In the genomic region with DNA sequence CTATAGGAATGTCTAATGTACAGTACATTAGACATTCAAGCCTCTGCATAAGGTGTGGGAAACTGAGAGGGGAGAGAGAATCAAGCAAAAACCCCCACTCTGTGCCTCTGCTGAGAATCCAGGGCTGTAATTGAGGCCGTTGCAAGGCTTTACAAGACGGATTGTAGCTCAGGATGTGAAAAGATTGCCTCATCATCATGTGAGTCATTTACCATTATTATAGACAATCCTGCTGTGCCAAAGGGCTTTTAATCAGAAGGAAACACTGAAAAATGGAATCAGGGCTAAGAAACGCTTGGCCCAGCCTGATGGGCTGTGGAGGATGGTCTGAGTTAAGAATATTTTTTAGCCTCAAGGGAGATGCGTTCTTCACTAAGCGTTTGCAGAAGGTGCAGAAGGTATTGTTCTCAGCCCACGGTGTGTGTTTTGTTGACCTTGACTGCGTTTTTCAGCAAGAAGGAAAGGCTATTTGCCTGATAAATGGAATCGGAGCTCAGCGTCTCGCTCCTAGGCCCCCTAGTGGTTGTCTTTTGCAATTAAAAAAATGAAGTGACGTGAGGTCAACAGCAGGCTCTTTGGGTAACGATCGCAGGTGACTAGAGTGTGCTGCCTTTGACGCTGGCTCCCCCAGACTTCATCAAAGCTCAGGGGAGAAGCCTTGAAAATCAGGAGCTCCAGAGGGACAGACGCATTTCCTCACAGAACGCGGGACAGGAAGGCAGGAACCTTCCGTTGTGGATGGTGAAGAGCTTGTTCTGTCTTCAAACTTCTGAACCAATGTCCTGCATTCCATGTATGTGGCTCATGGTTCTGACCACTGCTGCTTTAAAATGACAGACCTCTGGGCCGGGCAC, we compare ENCODE assay signal across 1 cellular context.
TF ChIP-seq lines count a peak whose summit lies in the region.

No MANE protein-coding gene starts in this region.

TF ChIP-seq in K562, 482 proteins besides CTCF, POLR2A, EP300 and RAD21 (continued from another document and continues in another):
- TF ChIP-seq, protein P1, sequence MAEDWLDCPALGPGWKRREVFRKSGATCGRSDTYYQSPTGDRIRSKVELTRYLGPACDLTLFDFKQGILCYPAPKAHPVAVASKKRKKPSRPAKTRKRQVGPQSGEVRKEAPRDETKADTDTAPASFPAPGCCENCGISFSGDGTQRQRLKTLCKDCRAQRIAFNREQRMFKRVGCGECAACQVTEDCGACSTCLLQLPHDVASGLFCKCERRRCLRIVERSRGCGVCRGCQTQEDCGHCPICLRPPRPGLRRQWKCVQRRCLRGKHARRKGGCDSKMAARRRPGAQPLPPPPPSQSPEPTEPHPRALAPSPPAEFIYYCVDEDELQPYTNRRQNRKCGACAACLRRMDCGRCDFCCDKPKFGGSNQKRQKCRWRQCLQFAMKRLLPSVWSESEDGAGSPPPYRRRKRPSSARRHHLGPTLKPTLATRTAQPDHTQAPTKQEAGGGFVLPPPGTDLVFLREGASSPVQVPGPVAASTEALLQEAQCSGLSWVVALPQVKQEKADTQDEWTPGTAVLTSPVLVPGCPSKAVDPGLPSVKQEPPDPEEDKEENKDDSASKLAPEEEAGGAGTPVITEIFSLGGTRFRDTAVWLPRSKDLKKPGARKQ (CRISPR knock-in tag; IDR thresholded peaks at IDR 0.05), result no peak
- TF ChIP-seq ZNF253 (CRISPR knock-in tag; conservative IDR thresholded peaks at IDR 0.05), result no peak
- TF ChIP-seq DMBX1 (CRISPR knock-in tag; IDR thresholded peaks at IDR 0.05; ENCODE audit: borderline replicate concordance), result no peak; the same call in 1 of the 2 replicates
- no peak for TF ChIP-seq KDM2B (CRISPR knock-in tag; IDR thresholded peaks at IDR 0.05)
- TF ChIP-seq MBD2 (IDR thresholded peaks at IDR 0.05; ENCODE audit: borderline replicate concordance, low read depth), result no peak
- no peak for TF ChIP-seq NR1H2 (CRISPR knock-in tag; IDR thresholded peaks at IDR 0.05)
- TF ChIP-seq SRF (CRISPR knock-in tag; IDR thresholded peaks at IDR 0.05), result no peak
- TF ChIP-seq ZNF311 (CRISPR knock-in tag; IDR thresholded peaks at IDR 0.05), result no peak
- no peak for TF ChIP-seq ELF1 (tag; IDR thresholded peaks at IDR 0.05)
- TF ChIP-seq, protein P2, sequence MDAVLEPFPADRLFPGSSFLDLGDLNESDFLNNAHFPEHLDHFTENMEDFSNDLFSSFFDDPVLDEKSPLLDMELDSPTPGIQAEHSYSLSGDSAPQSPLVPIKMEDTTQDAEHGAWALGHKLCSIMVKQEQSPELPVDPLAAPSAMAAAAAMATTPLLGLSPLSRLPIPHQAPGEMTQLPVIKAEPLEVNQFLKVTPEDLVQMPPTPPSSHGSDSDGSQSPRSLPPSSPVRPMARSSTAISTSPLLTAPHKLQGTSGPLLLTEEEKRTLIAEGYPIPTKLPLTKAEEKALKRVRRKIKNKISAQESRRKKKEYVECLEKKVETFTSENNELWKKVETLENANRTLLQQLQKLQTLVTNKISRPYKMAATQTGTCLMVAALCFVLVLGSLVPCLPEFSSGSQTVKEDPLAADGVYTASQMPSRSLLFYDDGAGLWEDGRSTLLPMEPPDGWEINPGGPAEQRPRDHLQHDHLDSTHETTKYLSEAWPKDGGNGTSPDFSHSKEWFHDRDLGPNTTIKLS (IDR thresholded peaks at IDR 0.05; ENCODE audit: borderline replicate concordance, low read depth), result no peak
- TF ChIP-seq, protein P3, sequence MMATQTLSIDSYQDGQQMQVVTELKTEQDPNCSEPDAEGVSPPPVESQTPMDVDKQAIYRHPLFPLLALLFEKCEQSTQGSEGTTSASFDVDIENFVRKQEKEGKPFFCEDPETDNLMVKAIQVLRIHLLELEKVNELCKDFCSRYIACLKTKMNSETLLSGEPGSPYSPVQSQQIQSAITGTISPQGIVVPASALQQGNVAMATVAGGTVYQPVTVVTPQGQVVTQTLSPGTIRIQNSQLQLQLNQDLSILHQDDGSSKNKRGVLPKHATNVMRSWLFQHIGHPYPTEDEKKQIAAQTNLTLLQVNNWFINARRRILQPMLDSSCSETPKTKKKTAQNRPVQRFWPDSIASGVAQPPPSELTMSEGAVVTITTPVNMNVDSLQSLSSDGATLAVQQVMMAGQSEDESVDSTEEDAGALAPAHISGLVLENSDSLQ (IDR thresholded peaks at IDR 0.05), result no peak; the same call in 1 of the 2 replicates
- no peak for TF ChIP-seq ZKSCAN8 (CRISPR knock-in tag; IDR thresholded peaks at IDR 0.05)
- no peak for TF ChIP-seq SMAD3 (CRISPR knock-in tag; conservative IDR thresholded peaks at IDR 0.05)
- no peak for TF ChIP-seq RFX1 (IDR thresholded peaks at IDR 0.05)
- no peak for TF ChIP-seq HEY1 (CRISPR knock-in tag; IDR thresholded peaks at IDR 0.05; ENCODE audit: borderline replicate concordance)
- peak; percentile 59; the same call in 1 of the 2 replicates for TF ChIP-seq NBN (IDR thresholded peaks at IDR 0.05; ENCODE audit: low read depth)
- TF ChIP-seq, protein P4, sequence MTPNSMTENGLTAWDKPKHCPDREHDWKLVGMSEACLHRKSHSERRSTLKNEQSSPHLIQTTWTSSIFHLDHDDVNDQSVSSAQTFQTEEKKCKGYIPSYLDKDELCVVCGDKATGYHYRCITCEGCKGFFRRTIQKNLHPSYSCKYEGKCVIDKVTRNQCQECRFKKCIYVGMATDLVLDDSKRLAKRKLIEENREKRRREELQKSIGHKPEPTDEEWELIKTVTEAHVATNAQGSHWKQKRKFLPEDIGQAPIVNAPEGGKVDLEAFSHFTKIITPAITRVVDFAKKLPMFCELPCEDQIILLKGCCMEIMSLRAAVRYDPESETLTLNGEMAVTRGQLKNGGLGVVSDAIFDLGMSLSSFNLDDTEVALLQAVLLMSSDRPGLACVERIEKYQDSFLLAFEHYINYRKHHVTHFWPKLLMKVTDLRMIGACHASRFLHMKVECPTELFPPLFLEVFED (CRISPR knock-in tag; conservative IDR thresholded peaks at IDR 0.05), result no peak
- TF ChIP-seq HCFC1 (IDR thresholded peaks at IDR 0.05; ENCODE audit: low read depth, low read length), result no peak
- TF ChIP-seq CBX5 (IDR thresholded peaks at IDR 0.05; ENCODE audit: borderline replicate concordance, low read depth), result no peak
- no peak for TF ChIP-seq ZNF561 (CRISPR knock-in tag; conservative IDR thresholded peaks at IDR 0.05)
- TF ChIP-seq BDP1 (IDR thresholded peaks at IDR 0.05; ENCODE audit: insufficient read depth, insufficient read length), result no peak
- no peak for TF ChIP-seq ZZZ3 (IDR thresholded peaks at IDR 0.05)
- TF ChIP-seq ADNP (tag; IDR thresholded peaks at IDR 0.05), result no peak
- TF ChIP-seq, protein P5, sequence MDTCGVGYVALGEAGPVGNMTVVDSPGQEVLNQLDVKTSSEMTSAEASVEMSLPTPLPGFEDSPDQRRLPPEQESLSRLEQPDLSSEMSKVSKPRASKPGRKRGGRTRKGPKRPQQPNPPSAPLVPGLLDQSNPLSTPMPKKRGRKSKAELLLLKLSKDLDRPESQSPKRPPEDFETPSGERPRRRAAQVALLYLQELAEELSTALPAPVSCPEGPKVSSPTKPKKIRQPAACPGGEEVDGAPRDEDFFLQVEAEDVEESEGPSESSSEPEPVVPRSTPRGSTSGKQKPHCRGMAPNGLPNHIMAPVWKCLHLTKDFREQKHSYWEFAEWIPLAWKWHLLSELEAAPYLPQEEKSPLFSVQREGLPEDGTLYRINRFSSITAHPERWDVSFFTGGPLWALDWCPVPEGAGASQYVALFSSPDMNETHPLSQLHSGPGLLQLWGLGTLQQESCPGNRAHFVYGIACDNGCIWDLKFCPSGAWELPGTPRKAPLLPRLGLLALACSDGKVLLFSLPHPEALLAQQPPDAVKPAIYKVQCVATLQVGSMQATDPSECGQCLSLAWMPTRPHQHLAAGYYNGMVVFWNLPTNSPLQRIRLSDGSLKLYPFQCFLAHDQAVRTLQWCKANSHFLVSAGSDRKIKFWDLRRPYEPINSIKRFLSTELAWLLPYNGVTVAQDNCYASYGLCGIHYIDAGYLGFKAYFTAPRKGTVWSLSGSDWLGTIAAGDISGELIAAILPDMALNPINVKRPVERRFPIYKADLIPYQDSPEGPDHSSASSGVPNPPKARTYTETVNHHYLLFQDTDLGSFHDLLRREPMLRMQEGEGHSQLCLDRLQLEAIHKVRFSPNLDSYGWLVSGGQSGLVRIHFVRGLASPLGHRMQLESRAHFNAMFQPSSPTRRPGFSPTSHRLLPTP (IDR thresholded peaks at IDR 0.05; ENCODE audit: borderline replicate concordance, extremely low read depth, insufficient read length), result no peak
- no peak for TF ChIP-seq FOXM1 (IDR thresholded peaks at IDR 0.05; ENCODE audit: low read depth)
- TF ChIP-seq FOXM1 (CRISPR knock-in tag; IDR thresholded peaks at IDR 0.05; ENCODE audit: low read depth), result no peak
- no peak for TF ChIP-seq ARNT (IDR thresholded peaks at IDR 0.05)
- TF ChIP-seq ZBTB17 (CRISPR knock-in tag; IDR thresholded peaks at IDR 0.05), result no peak
- TF ChIP-seq, protein P6, sequence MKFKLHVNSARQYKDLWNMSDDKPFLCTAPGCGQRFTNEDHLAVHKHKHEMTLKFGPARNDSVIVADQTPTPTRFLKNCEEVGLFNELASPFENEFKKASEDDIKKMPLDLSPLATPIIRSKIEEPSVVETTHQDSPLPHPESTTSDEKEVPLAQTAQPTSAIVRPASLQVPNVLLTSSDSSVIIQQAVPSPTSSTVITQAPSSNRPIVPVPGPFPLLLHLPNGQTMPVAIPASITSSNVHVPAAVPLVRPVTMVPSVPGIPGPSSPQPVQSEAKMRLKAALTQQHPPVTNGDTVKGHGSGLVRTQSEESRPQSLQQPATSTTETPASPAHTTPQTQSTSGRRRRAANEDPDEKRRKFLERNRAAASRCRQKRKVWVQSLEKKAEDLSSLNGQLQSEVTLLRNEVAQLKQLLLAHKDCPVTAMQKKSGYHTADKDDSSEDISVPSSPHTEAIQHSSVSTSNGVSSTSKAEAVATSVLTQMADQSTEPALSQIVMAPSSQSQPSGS (CRISPR knock-in tag; IDR thresholded peaks at IDR 0.05), result no peak
- no peak for TF ChIP-seq BRF1 (IDR thresholded peaks at IDR 0.05; ENCODE audit: borderline replicate concordance, extremely low read depth, insufficient read length)
- no peak; the same call in 1 of the 2 replicates for TF ChIP-seq GTF2E2 (tag; IDR thresholded peaks at IDR 0.05)
- TF ChIP-seq TFAM (CRISPR knock-in tag; conservative IDR thresholded peaks at IDR 0.05), result no peak
- TF ChIP-seq HOXB6 (CRISPR knock-in tag; IDR thresholded peaks at IDR 0.05; ENCODE audit: borderline replicate concordance), result no peak
- TF ChIP-seq HMG20B (CRISPR knock-in tag; IDR thresholded peaks at IDR 0.05), result no peak
- TF ChIP-seq ZNF764 (CRISPR knock-in tag; IDR thresholded peaks at IDR 0.05; ENCODE audit: low read depth), result no peak
- TF ChIP-seq FOXK2 (conservative IDR thresholded peaks at IDR 0.05 in 1 of 2, IDR thresholded peaks at IDR 0.05 in 1 of 2; ENCODE audit: low read depth in 2 of 2), result peak; percentile 51 to 64
- TF ChIP-seq PTBP1 (IDR thresholded peaks at IDR 0.05; ENCODE audit: low read depth, low read length), result no peak
- no peak for TF ChIP-seq NCOA4 (IDR thresholded peaks at IDR 0.05; ENCODE audit: partially characterized antibody)
- TF ChIP-seq, protein P7, sequence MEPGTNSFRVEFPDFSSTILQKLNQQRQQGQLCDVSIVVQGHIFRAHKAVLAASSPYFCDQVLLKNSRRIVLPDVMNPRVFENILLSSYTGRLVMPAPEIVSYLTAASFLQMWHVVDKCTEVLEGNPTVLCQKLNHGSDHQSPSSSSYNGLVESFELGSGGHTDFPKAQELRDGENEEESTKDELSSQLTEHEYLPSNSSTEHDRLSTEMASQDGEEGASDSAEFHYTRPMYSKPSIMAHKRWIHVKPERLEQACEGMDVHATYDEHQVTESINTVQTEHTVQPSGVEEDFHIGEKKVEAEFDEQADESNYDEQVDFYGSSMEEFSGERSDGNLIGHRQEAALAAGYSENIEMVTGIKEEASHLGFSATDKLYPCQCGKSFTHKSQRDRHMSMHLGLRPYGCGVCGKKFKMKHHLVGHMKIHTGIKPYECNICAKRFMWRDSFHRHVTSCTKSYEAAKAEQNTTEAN (CRISPR knock-in tag; IDR thresholded peaks at IDR 0.05), result no peak
- TF ChIP-seq ZNF766 (CRISPR knock-in tag; conservative IDR thresholded peaks at IDR 0.05), result peak; percentile 51
- no peak for TF ChIP-seq POLR3G (IDR thresholded peaks at IDR 0.05; ENCODE audit: extremely low read depth, insufficient read length, insufficient replicate concordance)
- TF ChIP-seq RBM15 (IDR thresholded peaks at IDR 0.05; ENCODE audit: insufficient read depth, low read length), result no peak
- peak; percentile 89 for TF ChIP-seq CEBPB (tag; IDR thresholded peaks at IDR 0.05)
- TF ChIP-seq CBFB (CRISPR knock-in tag; IDR thresholded peaks at IDR 0.05), result no peak
- no peak for TF ChIP-seq SREBF1 (IDR thresholded peaks at IDR 0.05; ENCODE audit: borderline replicate concordance, low read depth, low read length)
- no peak for TF ChIP-seq FIP1L1 (IDR thresholded peaks at IDR 0.05; ENCODE audit: low read depth, low read length, poor library complexity, severe bottlenecking)
- no peak for TF ChIP-seq RAD51 (IDR thresholded peaks at IDR 0.05; ENCODE audit: borderline replicate concordance, low read depth)
- TF ChIP-seq DPF2 (IDR thresholded peaks at IDR 0.05), result peak; percentile 73
- TF ChIP-seq, protein P8, sequence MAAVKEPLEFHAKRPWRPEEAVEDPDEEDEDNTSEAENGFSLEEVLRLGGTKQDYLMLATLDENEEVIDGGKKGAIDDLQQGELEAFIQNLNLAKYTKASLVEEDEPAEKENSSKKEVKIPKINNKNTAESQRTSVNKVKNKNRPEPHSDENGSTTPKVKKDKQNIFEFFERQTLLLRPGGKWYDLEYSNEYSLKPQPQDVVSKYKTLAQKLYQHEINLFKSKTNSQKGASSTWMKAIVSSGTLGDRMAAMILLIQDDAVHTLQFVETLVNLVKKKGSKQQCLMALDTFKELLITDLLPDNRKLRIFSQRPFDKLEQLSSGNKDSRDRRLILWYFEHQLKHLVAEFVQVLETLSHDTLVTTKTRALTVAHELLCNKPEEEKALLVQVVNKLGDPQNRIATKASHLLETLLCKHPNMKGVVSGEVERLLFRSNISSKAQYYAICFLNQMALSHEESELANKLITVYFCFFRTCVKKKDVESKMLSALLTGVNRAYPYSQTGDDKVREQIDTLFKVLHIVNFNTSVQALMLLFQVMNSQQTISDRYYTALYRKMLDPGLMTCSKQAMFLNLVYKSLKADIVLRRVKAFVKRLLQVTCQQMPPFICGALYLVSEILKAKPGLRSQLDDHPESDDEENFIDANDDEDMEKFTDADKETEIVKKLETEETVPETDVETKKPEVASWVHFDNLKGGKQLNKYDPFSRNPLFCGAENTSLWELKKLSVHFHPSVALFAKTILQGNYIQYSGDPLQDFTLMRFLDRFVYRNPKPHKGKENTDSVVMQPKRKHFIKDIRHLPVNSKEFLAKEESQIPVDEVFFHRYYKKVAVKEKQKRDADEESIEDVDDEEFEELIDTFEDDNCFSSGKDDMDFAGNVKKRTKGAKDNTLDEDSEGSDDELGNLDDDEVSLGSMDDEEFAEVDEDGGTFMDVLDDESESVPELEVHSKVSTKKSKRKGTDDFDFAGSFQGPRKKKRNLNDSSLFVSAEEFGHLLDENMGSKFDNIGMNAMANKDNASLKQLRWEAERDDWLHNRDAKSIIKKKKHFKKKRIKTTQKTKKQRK (IDR thresholded peaks at IDR 0.05; ENCODE audit: borderline replicate concordance, low read depth, low read length), result no peak
- TF ChIP-seq TCF7L2 (IDR thresholded peaks at IDR 0.05; ENCODE audit: low read depth, low read length), result no peak
- no peak for TF ChIP-seq KAT8 (IDR thresholded peaks at IDR 0.05; ENCODE audit: low read depth)
- TF ChIP-seq GATAD2A (IDR thresholded peaks at IDR 0.05), result no peak
- TF ChIP-seq, protein P9, sequence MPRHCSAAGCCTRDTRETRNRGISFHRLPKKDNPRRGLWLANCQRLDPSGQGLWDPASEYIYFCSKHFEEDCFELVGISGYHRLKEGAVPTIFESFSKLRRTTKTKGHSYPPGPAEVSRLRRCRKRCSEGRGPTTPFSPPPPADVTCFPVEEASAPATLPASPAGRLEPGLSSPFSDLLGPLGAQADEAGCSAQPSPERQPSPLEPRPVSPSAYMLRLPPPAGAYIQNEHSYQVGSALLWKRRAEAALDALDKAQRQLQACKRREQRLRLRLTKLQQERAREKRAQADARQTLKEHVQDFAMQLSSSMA (CRISPR knock-in tag; IDR thresholded peaks at IDR 0.05), result no peak
- no peak for TF ChIP-seq ZNF239 (CRISPR knock-in tag; IDR thresholded peaks at IDR 0.05)
